Comparison of ENCODE assay signal across 8 cellular contexts in genomic region chr4:112297495-112297894, GRCh38. TPM values are rescaled to one million over a fixed set of nuclear protein-coding genes. Genes with fewer than 3 reads are reported as not detected.
DNase-seq lines count a peak whose midpoint lies in the region; ATAC-seq, FAIRE-seq and TF ChIP-seq lines count a peak whose summit lies in the region.

No MANE protein-coding gene starts in this region.

- H3K9me3 ChIP-seq in AG04450 (ENCODE audit: control insufficient read depth, insufficient read depth, low read length) (no peaks in the 10 kb centered on the region), GM12878 (replicated peaks; ENCODE audit: control insufficient read depth, insufficient read depth, low read length) (no peaks in the 10 kb centered on the region), mucosa of rectum (ENCODE audit: control insufficient read depth in 2 of 2, low read length in 2 of 2) (no peaks in the 10 kb centered on the region)

- TF ChIP-seq EP300 in GM12878 (IDR thresholded peaks at IDR 0.05; ENCODE audit: borderline replicate concordance in 1 of 2, control insufficient read depth in 1 of 2, low read depth in 2 of 2, low read length in 2 of 2) = no peak

- peak; percentile 71 for FAIRE-seq in GM12878 (lab: Jason Lieb, UNC)
- no peak for FAIRE-seq in D721Med (lab: Jason Lieb, UNC)

- BruUV-seq in GM12878 (replicated peaks; lab: Mats Ljungman, UMichigan) = no TSS peak

- peaks cover 11% of the 10 kb centered on the region for H3K79me2 ChIP-seq in GM12878 (ENCODE audit: control insufficient read depth, insufficient read depth, low read length)

- intact Hi-C loops in GM12878 (cut with micrococcal nuclease; ENCODE audit: unreplicated experiment) = no loop called here

- no peak for TF ChIP-seq POLR2A in GM12878 (IDR thresholded peaks at IDR 0.05; ENCODE audit: low read depth, low read length)

- peaks cover 10% of the 10 kb centered on the region for H3K4me1 ChIP-seq in GM12878 (ENCODE audit: control insufficient read depth, insufficient read depth, low read length)
- H3K4me1 ChIP-seq in mucosa of rectum (ENCODE audit: control insufficient read depth in 2 of 2, insufficient read depth in 2 of 2, low read length in 2 of 2) = peaks cover 0 to 10% of the 10 kb centered on the region in 2 donors

- RAD21 ChIA-PET in GM12878 (lab: Charles Lee; ENCODE audit: unreplicated experiment) = interaction anchor here (0.8 to 7.4 kb wide), 10 partner anchors 12 to 219 kb away, joined by 3 to 73 read pairs (median 6); partner anchors contain the start of genes AP1AR, NEUROG2 and TIFA

- peak overlapping the region; percentile 65 for H3K9ac ChIP-seq in GM12878 (ENCODE audit: control insufficient read depth, insufficient read depth, low read length)
- H3K9ac ChIP-seq in mucosa of rectum (ENCODE audit: low read depth in 1 of 2, low read length in 2 of 2) = peak overlapping the region; percentile 66 to 68

- TF ChIP-seq CTCF in AG04450 (IDR thresholded peaks at IDR 0.05; ENCODE audit: low read depth, low read length) (no peak), GM12878 (IDR thresholded peaks at IDR 0.05 in 2 of 3, conservative IDR thresholded peaks at IDR 0.05 in 1 of 3; ENCODE audit: control insufficient read depth in 2 of 3, extremely low read depth in 1 of 3, insufficient read depth in 1 of 3, low read depth in 3 of 3, low read length in 3 of 3) (no peak), D721Med (IDR thresholded peaks at IDR 0.05; ENCODE audit: insufficient read depth, missing control alignments) (no peak)

- H3K27ac ChIP-seq in AG04450 (ENCODE audit: low read depth, low read length) = no peak overlapping the region
- H3K27ac ChIP-seq in GM12878 (ENCODE audit: control insufficient read depth, insufficient read depth) = peak overlapping the region; percentile 62
- peak overlapping the region; percentile 63 to 70 for H3K27ac ChIP-seq in mucosa of rectum (ENCODE audit: low read depth in 2 of 2, low read length in 2 of 2)
- no peak overlapping the region for H3K27ac ChIP-seq in caudate nucleus (ENCODE audit: low read depth, low read length)

- H3K4me3 ChIP-seq in AG04450 (ENCODE audit: low read depth, low read length) (peak overlapping the region; percentile 52), GM12878 (peak overlapping the region; percentile 67), mucosa of rectum (ENCODE audit: low read length in 2 of 2) (peak overlapping the region; percentile 77 to 84)

- POLR2A ChIA-PET in AG04450 (lab: Yijun Ruan, JAX) (interaction anchor here (0.6 to 0.8 kb wide), 2 partner anchors 174 to 368 kb away, joined by 4 to 6 read pairs; no protein-coding TSS in a partner anchor), GM12878 (lab: Charles Lee) (interaction anchor here (0.6 to 6.4 kb wide), 13 partner anchors 11 to 1350 kb away, joined by 3 to 81 read pairs (median 4); partner anchors contain the start of genes NEUROG2 and TIFA)

- no peak for DNase-seq in AG04450 (ENCODE audit: low read depth, low spot score)
- DNase-seq in GM12878 (ENCODE audit: low read depth, low spot score) = no peak
- DNase-seq in activated effector memory CD4-positive, alpha-beta T cell treated with Interleukin-2 at 50 U/mL for 16 hours = no peak
- no peak for DNase-seq in NOMO-1 (lab: John Stamatoyannopoulos, UW; ENCODE audit: unreplicated experiment in 2 of 2)
- DNase-seq in caudate nucleus (lab: John Stamatoyannopoulos, UW) = no peak
- DNase-seq in D721Med (ENCODE audit: insufficient read length, low spot score) = no peak

- ATAC-seq in HG02678 (IDR thresholded peaks at IDR 0.05; ENCODE audit: unreplicated experiment) (peak; percentile 12), GM12878 (peak; percentile 9)

- CTCF ChIA-PET in AG04450 (lab: Charles Lee) = interaction anchor here (0.7 to 1.9 kb wide), 6 partner anchors 24 to 641 kb away, joined by 3 to 14 read pairs (median 4); no protein-coding TSS in a partner anchor
- CTCF ChIA-PET in GM12878 (lab: Yijun Ruan, JAX) = interaction anchor here (0.9 to 1.9 kb wide), 11 partner anchors 10 to 226 kb away, joined by 3 to 6 read pairs (median 3); partner anchors contain the start of gene TIFA

- H3K36me3 ChIP-seq in GM12878 (ENCODE audit: control insufficient read depth in 2 of 2, insufficient read depth in 2 of 2, low read length in 1 of 2) = no peaks in the 10 kb centered on the region; a peak in 1 of 4 replicates
- no peaks in the 10 kb centered on the region for H3K36me3 ChIP-seq in mucosa of rectum (ENCODE audit: control insufficient read depth in 2 of 2, insufficient read depth in 2 of 2, low read length in 2 of 2)

- in situ Hi-C loops in GM12878 (cut with MboI) = no loop called here

- WGBS in GM12878 (ENCODE audit: insufficient coverage, insufficient replicate concordance, low lambda C conversion rate, missing lambda C conversion rate) = 0% methylated on average over 1 of the region's 1 CpG

- no peak for TF ChIP-seq RAD21 in GM12878 (IDR thresholded peaks at IDR 0.05; ENCODE audit: insufficient read depth, low read depth, low read length)

- peak overlapping the region; percentile 87 for H2AFZ ChIP-seq in GM12878 (ENCODE audit: control insufficient read depth, low read depth, low read length)

- SMC1A ChIA-PET in GM12878 (lab: Charles Lee; ENCODE audit: uncharacterized antibody, unreplicated experiment) = interaction anchor here (1.3 to 6.8 kb wide), 6 partner anchors 10 to 30 kb away, joined by 4 to 91 read pairs (median 66); partner anchors contain the start of gene TIFA

- H3K27me3 ChIP-seq in AG04450 (ENCODE audit: control insufficient read depth, insufficient read depth, low read length) (no peaks in the 10 kb centered on the region), GM12878 (replicated peaks in 1 of 2; ENCODE audit: control insufficient read depth in 2 of 2, insufficient read depth in 2 of 2, low read length in 1 of 2) (no peaks in the 10 kb centered on the region), mucosa of rectum (ENCODE audit: control insufficient read depth in 2 of 2, insufficient read depth in 2 of 2, low read length in 2 of 2) (no peaks in the 10 kb centered on the region)

- peak overlapping the region; percentile 70 for H3K4me2 ChIP-seq in GM12878 (ENCODE audit: control insufficient read depth, insufficient read depth)

- H4K20me1 ChIP-seq in GM12878 (ENCODE audit: control insufficient read depth, insufficient read depth) = no peaks in the 10 kb centered on the region

TF ChIP-seq in GM12878, 131 proteins besides CTCF, POLR2A, EP300 and RAD21 (continues in another document):
- no peak for TF ChIP-seq PKNOX1 (IDR thresholded peaks at IDR 0.05)
- no peak for TF ChIP-seq IRF4 (IDR thresholded peaks at IDR 0.05; ENCODE audit: low read depth, low read length)
- TF ChIP-seq TCF12 (IDR thresholded peaks at IDR 0.05; ENCODE audit: low read depth, low read length) = no peak

RNA-seq across cellular contexts. Expression of gene ALPK1, which starts 0.3 kb away (rescaled TPM):
- polyA plus RNA-seq in AG04450 (2011; rRNA removed) (11.5 and 14.0 TPM in 2 replicates), GM12878 (2011; rRNA removed) (31.6 and 42.7 TPM in 2 replicates), GM12878 (2014; fragmentation: Illumina TruSeq; extraction: Trizol) (23.1 and 27.0 TPM in 2 replicates), GM12878 (2014; fragmentation: Nextera tagmentation; extraction: Ambion mirVana) (1 to 10 TPM; 8.5 to 9.7 TPM), GM12878 (2014; rRNA removed) (21.5 and 21.9 TPM in 2 replicates), GM12878 (2016; fragmentation: Nextera tagmentation; extraction: Ambion mirVana) (10 to 100 TPM; 21.2 to 22.2 TPM)
- 14.1 and 22.3 TPM in 2 replicates for polyA minus RNA-seq in AG04450 (2011; rRNA and poly(A)+ RNA removed)
- total RNA-seq in GM12878 (2013; cell fraction: nucleolus; rRNA removed) = 400 and 422 TPM in 2 replicates
- total RNA-seq in GM12878 (2014; rRNA removed) (26.5 and 32.2 TPM in 2 replicates), GM12878 (2014; rRNA removed; fragmentation: Illumina TruSeq; extraction: Trizol) (32.3 and 37.2 TPM in 2 replicates), GM12878 (2021) (27.6 and 28.5 TPM in 2 replicates)
- 8.8 TPM for polyA plus RNA-seq in GM12878 (2011; ENCODE audit: low read depth)
- 11.3 TPM in 2 replicates for polyA plus RNA-seq in GM12878 (2011; cell fraction: cytosol; rRNA removed)
- polyA plus RNA-seq in GM12878 (2011; cell fraction: nucleus; rRNA removed) = 63.2 and 85.3 TPM in 2 replicates
- polyA plus RNA-seq in GM12878 (2012) = 16.1 and 17.4 TPM in 2 replicates
- 38.8 and 43.6 TPM in 2 replicates for polyA minus RNA-seq in GM12878 (2011; rRNA and poly(A)+ RNA removed)
- polyA minus RNA-seq in GM12878 (2011; cell fraction: cytosol; rRNA and poly(A)+ RNA removed) = 6.9 and 11.9 TPM in 2 replicates
- 103 and 108 TPM in 2 replicates for polyA minus RNA-seq in GM12878 (2011; cell fraction: nucleus; rRNA and poly(A)+ RNA removed)

RNA-seq across cellular contexts. Expression of gene TIFA, which starts 11.8 kb away (rescaled TPM):
- 8.8 and 10.9 TPM in 2 replicates for polyA plus RNA-seq in AG04450 (2011; rRNA removed)
- 2.9 and 5.3 TPM in 2 replicates for polyA minus RNA-seq in AG04450 (2011; rRNA and poly(A)+ RNA removed)
- total RNA-seq in GM12878 (2013; cell fraction: nucleolus; rRNA removed) = 68.2 and 72.8 TPM in 2 replicates
- 57.0 and 84.4 TPM in 2 replicates for total RNA-seq in GM12878 (2014; rRNA removed)
- 69.7 and 74.5 TPM in 2 replicates for total RNA-seq in GM12878 (2014; rRNA removed; fragmentation: Illumina TruSeq; extraction: Trizol)
- 96.3 and 100 TPM in 2 replicates for total RNA-seq in GM12878 (2021)
- polyA plus RNA-seq in GM12878 (2011; ENCODE audit: low read depth) = 41.0 TPM
- polyA plus RNA-seq in GM12878 (2011; rRNA removed) = 135 and 218 TPM in 2 replicates
- polyA plus RNA-seq in GM12878 (2011; cell fraction: cytosol; rRNA removed) = 36.5 and 41.4 TPM in 2 replicates
- polyA plus RNA-seq in GM12878 (2011; cell fraction: nucleus; rRNA removed) = 27.4 and 31.3 TPM in 2 replicates
- 36.4 and 72.0 TPM in 2 replicates for polyA plus RNA-seq in GM12878 (2012)
- 80.8 and 105 TPM in 2 replicates for polyA plus RNA-seq in GM12878 (2014; fragmentation: Illumina TruSeq; extraction: Trizol)
- polyA plus RNA-seq in GM12878 (2014; fragmentation: Nextera tagmentation; extraction: Ambion mirVana) = 10 to 100 TPM; 31.6 to 34.6 TPM
- polyA plus RNA-seq in GM12878 (2014; rRNA removed) = 78.8 and 93.9 TPM in 2 replicates
- polyA plus RNA-seq in GM12878 (2016; fragmentation: Nextera tagmentation; extraction: Ambion mirVana) = 100 to 1,000 TPM; 116 to 125 TPM
- polyA minus RNA-seq in GM12878 (2011; rRNA and poly(A)+ RNA removed) = 46.7 and 54.7 TPM in 2 replicates
- polyA minus RNA-seq in GM12878 (2011; cell fraction: cytosol; rRNA and poly(A)+ RNA removed) = 25.7 and 27.1 TPM in 2 replicates
- polyA minus RNA-seq in GM12878 (2011; cell fraction: nucleus; rRNA and poly(A)+ RNA removed) = 37.1 and 50.5 TPM in 2 replicates

Comparison
In these comparisons a context has a peak if more than half of its experiments do, and no peak if none do; other contexts are left out.
1. H3K27ac ChIP-seq: peak in GM12878 (single experiment) and mucosa of rectum (2 of 2); none in AG04450 (single experiment) and caudate nucleus (single experiment).
2. Peak in every context shown above with its lines, with median percentiles within 50 percentile points of each other: H3K4me3 ChIP-seq.